17 cellular contexts compared by ENCODE assay signal in the genomic region with DNA sequence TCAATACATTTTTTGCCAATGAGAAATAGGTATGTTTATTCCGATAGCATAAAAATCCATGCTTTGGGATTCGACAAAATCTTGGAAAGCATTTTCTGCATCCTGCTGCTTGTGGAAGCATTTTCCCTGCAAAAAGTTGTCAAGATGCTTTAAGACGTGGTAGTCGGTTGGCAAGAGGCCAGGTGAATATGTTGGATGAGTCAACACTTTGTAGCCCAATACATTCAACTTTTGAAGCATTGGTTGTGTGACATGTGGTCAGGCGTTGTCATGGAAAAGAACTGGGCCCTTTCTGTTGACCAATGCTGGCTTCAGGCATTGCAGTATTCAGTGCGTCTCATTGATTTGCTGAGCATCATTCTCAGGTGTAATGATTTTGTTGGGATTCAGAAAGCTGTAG.
DNase-seq lines count a peak whose midpoint lies in the region; ATAC-seq and TF ChIP-seq lines count a peak whose summit lies in the region.
"Had no signal": no experiment of that assay in that cellular context is flagged by ENCODE, and none has a peak within 500 bp of the region (broad histone marks: within the 10 kb centered on the region; RNA-seq: fewer than 3 reads in every experiment).

No MANE protein-coding gene starts in this region.

- H3K27ac ChIP-seq in trophoblast cell (ENCODE audit: low read depth, low read length) (no peak overlapping the region), psoas muscle (no peak overlapping the region)

- peak overlapping the region; percentile 33 for H3K9ac ChIP-seq in trophoblast cell (ENCODE audit: low read length)

- H3K27me3 ChIP-seq in MG63: no peaks in the 10 kb centered on the region
- H3K27me3 ChIP-seq in trophoblast cell (ENCODE audit: insufficient read depth, low read length): no peaks in the 10 kb centered on the region
- H3K27me3 ChIP-seq in psoas muscle (ENCODE audit: insufficient read depth in 3 of 3, low read length in 2 of 3): no peaks in the 10 kb centered on the region

- no peak overlapping the region for H3K14ac ChIP-seq in trophoblast cell (ENCODE audit: low read length)

- WGBS in trophoblast cell (ENCODE audit: extremely low coverage, insufficient coverage, insufficient read length): no CpG with 5 or more reads among the region's 6 CpGs
- 80 to 83% (median 81%) methylated on average over 6 of the region's 6 CpGs for WGBS in psoas muscle, 3 donors

- no peaks in the 10 kb centered on the region for H3K79me2 ChIP-seq in trophoblast cell (ENCODE audit: control insufficient read depth, insufficient read depth, low read length, poor library complexity)

- no peak for ATAC-seq in GM21381 (IDR thresholded peaks at IDR 0.05; ENCODE audit: unreplicated experiment)
- ATAC-seq in psoas muscle: no peak

- H3K36me3 ChIP-seq in MG63: no peaks in the 10 kb centered on the region
- H3K36me3 ChIP-seq in trophoblast cell (ENCODE audit: control insufficient read depth in 1 of 2, insufficient read depth in 2 of 2, low read length in 2 of 2): no peaks in the 10 kb centered on the region
- no peaks in the 10 kb centered on the region for H3K36me3 ChIP-seq in psoas muscle (ENCODE audit: insufficient read depth in 1 of 2, low read depth in 1 of 2)
- H3K36me3 ChIP-seq: HAP-1 had no signal

- no peak overlapping the region for H2AFZ ChIP-seq in trophoblast cell (ENCODE audit: insufficient read depth, low read length, poor library complexity)

- no peak overlapping the region for H4K91ac ChIP-seq in trophoblast cell (ENCODE audit: low read depth, low read length)

- H3K18ac ChIP-seq in trophoblast cell (ENCODE audit: low read length): no peak overlapping the region

- no peak overlapping the region for H2BK5ac ChIP-seq in trophoblast cell (ENCODE audit: low read depth, low read length, poor library complexity)

- H3K4ac ChIP-seq in trophoblast cell (ENCODE audit: low read depth, low read length): no peak overlapping the region

- H2BK12ac ChIP-seq in trophoblast cell (ENCODE audit: low read length): no peak overlapping the region

- DNase-seq in ELR (ENCODE audit: low read depth) (peak; percentile 51), MG63 (peak; percentile 3), astrocyte of the hippocampus (ENCODE audit: low read depth, low spot score) (peak; percentile 56), trophoblast cell (peak in 1 of 2 donors; percentile 17), NCI-H2081 (lab: John Stamatoyannopoulos, UW) (no peak), psoas muscle (no peak)
- DNase-seq: CD8-positive, alpha-beta memory T cell; DMS153; NCI-H1048; NCI-H146; NCI-H2107; NCI-H226; NCI-H526 treated with DMSO at 0.1 percent for 48 hours; NK-92 treated with Interleukin-12 subunit alpha and Interleukin-12 subunit beta, amount 100 ng/mL, for 24 hours; Right ventricle myocardium superior had no signal

- no peak overlapping the region for H2AK5ac ChIP-seq in trophoblast cell (ENCODE audit: low read length)

- H3K4me1 ChIP-seq in trophoblast cell (ENCODE audit: control insufficient read depth in 1 of 2, insufficient read depth in 2 of 2, low read length in 2 of 2) (no peaks in the 10 kb centered on the region), psoas muscle (no peaks in the 10 kb centered on the region)

- H3K4me3 ChIP-seq in MG63: no peak overlapping the region
- no peak overlapping the region for H3K4me3 ChIP-seq in trophoblast cell (ENCODE audit: low read depth, low read length)
- no peak overlapping the region for H3K4me3 ChIP-seq in psoas muscle
- H3K4me3 ChIP-seq: HAP-1 had no signal

- H3K4me2 ChIP-seq in trophoblast cell (ENCODE audit: low read length): no peak overlapping the region

- H3K9me3 ChIP-seq in MG63: no peaks in the 10 kb centered on the region
- no peaks in the 10 kb centered on the region for H3K9me3 ChIP-seq in trophoblast cell (ENCODE audit: insufficient read depth, low read depth, low read length)
- H3K9me3 ChIP-seq in psoas muscle: no peaks in the 10 kb centered on the region
- H3K9me3 ChIP-seq: HAP-1 had no signal

- no peak overlapping the region for H4K8ac ChIP-seq in trophoblast cell (ENCODE audit: low read depth, low read length)

- intact Hi-C loops in psoas muscle (cut with DNase I): no loop called here

- no peak overlapping the region for H4K12ac ChIP-seq in trophoblast cell (ENCODE audit: low read depth, low read length)

- TF ChIP-seq CTCF in psoas muscle (IDR thresholded peaks at IDR 0.05): no peak

- no peak overlapping the region for H2BK120ac ChIP-seq in trophoblast cell (ENCODE audit: insufficient read depth, low read length, poor library complexity)

- H3K23ac ChIP-seq in trophoblast cell (ENCODE audit: low read length): no peak overlapping the region

- no peaks in the 10 kb centered on the region for H3K79me1 ChIP-seq in trophoblast cell (ENCODE audit: low read length)

Comparison
In these comparisons a context has a peak if more than half of its experiments do, and no peak if none do; other contexts are left out.
1. DNase-seq: peak in ELR (single experiment), MG63 (single experiment) and astrocyte of the hippocampus (single experiment); none in NCI-H2081 (0 of 2) and psoas muscle (0 of 2).